Comparison of ENCODE assay signal across 20 cellular contexts in the genomic region with DNA sequence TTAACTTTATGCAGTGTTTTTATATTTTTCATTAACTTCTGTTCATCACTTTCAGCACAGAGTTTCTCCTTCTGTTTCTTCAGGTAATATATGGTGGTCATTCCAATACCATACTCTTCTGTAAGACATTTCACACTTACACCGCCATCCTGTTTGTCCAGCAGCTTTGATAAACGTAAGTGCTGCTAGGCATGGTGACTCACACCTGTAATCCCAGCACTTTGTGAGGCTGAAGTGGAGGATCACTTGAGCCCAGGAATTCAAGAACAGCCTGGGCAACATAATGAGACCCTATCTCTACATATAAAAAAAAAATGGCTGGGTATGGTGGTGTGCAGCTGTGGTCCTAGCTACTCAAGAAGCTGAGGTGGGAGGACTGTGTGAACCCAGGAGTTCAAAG. TPM values are rescaled to one million over a fixed set of nuclear protein-coding genes. Genes with fewer than 3 reads are reported as not detected.
DNase-seq lines count a peak whose midpoint lies in the region; ATAC-seq and TF ChIP-seq lines count a peak whose summit lies in the region.
"Had no signal": no experiment of that assay in that cellular context is flagged by ENCODE, and none has a peak within 500 bp of the region (broad histone marks: within the 10 kb centered on the region; RNA-seq: fewer than 3 reads in every experiment).

No MANE protein-coding gene starts in this region.

- H3K27ac ChIP-seq in trophoblast cell (ENCODE audit: low read depth, low read length): no peak overlapping the region
- H3K27ac ChIP-seq: BLaER1 treated with 17β-estradiol and CSF1 and Interleukin-3, amounts not matched to agents 10 nM and 100 nM; PC-9; RWPE1 had no signal

- H4K91ac ChIP-seq in trophoblast cell (ENCODE audit: low read depth, low read length): no peak overlapping the region

- H3K36me3 ChIP-seq in trophoblast cell (ENCODE audit: control insufficient read depth in 1 of 2, insufficient read depth in 2 of 2, low read length in 2 of 2) (peaks cover 7 to 17% of the 10 kb centered on the region in 2 experiments), HAP-1 (replicated peaks) (peaks cover 28% of the 10 kb centered on the region)

- no peak overlapping the region for H3K4ac ChIP-seq in trophoblast cell (ENCODE audit: low read depth, low read length)

- no peak overlapping the region for H3K9ac ChIP-seq in trophoblast cell (ENCODE audit: low read length)
- H3K9ac ChIP-seq: BLaER1 treated with 17β-estradiol and CSF1 and Interleukin-3, amounts not matched to agents 10 nM and 100 nM had no signal

- no peak overlapping the region for H4K8ac ChIP-seq in trophoblast cell (ENCODE audit: low read depth, low read length)

- H3K4me2 ChIP-seq in trophoblast cell (ENCODE audit: low read length): no peak overlapping the region
- H3K4me2 ChIP-seq: BLaER1 treated with 17β-estradiol and CSF1 and Interleukin-3, amounts not matched to agents 10 nM and 100 nM; PC-9 had no signal

- H2AK5ac ChIP-seq in trophoblast cell (ENCODE audit: low read length): no peak overlapping the region

- no peak overlapping the region for H3K18ac ChIP-seq in trophoblast cell (ENCODE audit: low read length)

- no peak overlapping the region for H2AFZ ChIP-seq in trophoblast cell (ENCODE audit: insufficient read depth, low read length, poor library complexity)
- H2AFZ ChIP-seq: PC-9 had no signal

- H3K79me1 ChIP-seq in trophoblast cell (ENCODE audit: low read length): no peaks in the 10 kb centered on the region

- H2BK12ac ChIP-seq in trophoblast cell (ENCODE audit: low read length): no peak overlapping the region

- H3K4me1 ChIP-seq in trophoblast cell (ENCODE audit: control insufficient read depth in 1 of 2, insufficient read depth in 2 of 2, low read length in 2 of 2) (peaks cover 0 to 3% of the 10 kb centered on the region in 2 experiments), HAP-1 (no peaks in the 10 kb centered on the region)
- H3K4me1 ChIP-seq: BLaER1 treated with 17β-estradiol and CSF1 and Interleukin-3, amounts not matched to agents 10 nM and 100 nM had no signal

- no peaks in the 10 kb centered on the region for H3K79me2 ChIP-seq in trophoblast cell (ENCODE audit: control insufficient read depth, insufficient read depth, low read length, poor library complexity)

- no peaks in the 10 kb centered on the region for H3K27me3 ChIP-seq in trophoblast cell (ENCODE audit: insufficient read depth, low read length)
- no peaks in the 10 kb centered on the region for H3K27me3 ChIP-seq in HAP-1 (ENCODE audit: low read depth)
- H3K27me3 ChIP-seq: BLaER1 treated with 17β-estradiol and CSF1 and Interleukin-3, amounts not matched to agents 10 nM and 100 nM had no signal

- H4K12ac ChIP-seq in trophoblast cell (ENCODE audit: low read depth, low read length): no peak overlapping the region

- in situ Hi-C loops in HAP-1 (cut with MboI; ENCODE audit: low sequenced_read_pairs): no loop called here

- no peak overlapping the region for H3K14ac ChIP-seq in trophoblast cell (ENCODE audit: low read length)

- no peak overlapping the region for H2BK120ac ChIP-seq in trophoblast cell (ENCODE audit: insufficient read depth, low read length, poor library complexity)

- H3K23ac ChIP-seq in trophoblast cell (ENCODE audit: low read length): no peak overlapping the region

- WGBS in trophoblast cell (ENCODE audit: extremely low coverage, insufficient coverage, insufficient read length): no CpG with 5 or more reads among the region's 2 CpGs

- DNase-seq in HT1080 (ENCODE audit: low read depth) (peak; percentile 2), amniotic epithelial cell (ENCODE audit: low read depth) (peak; percentile 52), erythroblast (lab: John Stamatoyannopoulos, UW) (peak; percentile 14 to 54), trophoblast cell (peak; percentile 19 to 30), nucleus accumbens (lab: John Stamatoyannopoulos, UW) (no peak), Right ventricle myocardium inferior (ENCODE audit: missing footprints) (no peak), HAP-1 (ENCODE audit: low spot score in 2 of 2) (no peak)
- DNase-seq: DND-41, GF-D8, HCEC 1CT, NCI-H1417, NCI-H187, NCI-H2107, NCI-H226, NCI-H524, NCI-H82, PC-9 had no signal

- no peak overlapping the region for H2BK5ac ChIP-seq in trophoblast cell (ENCODE audit: low read depth, low read length, poor library complexity)

- TF ChIP-seq POLR2A in erythroblast (IDR thresholded peaks at IDR 0.05; ENCODE audit: low read length): no peak

- H3K9me3 ChIP-seq in trophoblast cell (ENCODE audit: insufficient read depth, low read depth, low read length) (no peaks in the 10 kb centered on the region), HAP-1 (no peaks in the 10 kb centered on the region)
- H3K9me3 ChIP-seq: BLaER1 treated with 17β-estradiol and CSF1 and Interleukin-3, amounts not matched to agents 10 nM and 100 nM had no signal

- ATAC-seq in Right ventricle myocardium inferior: no peak
- no peak for ATAC-seq in HG03460 (IDR thresholded peaks at IDR 0.05; ENCODE audit: unreplicated experiment)

- H3K4me3 ChIP-seq in trophoblast cell (ENCODE audit: low read depth, low read length): no peak overlapping the region
- no peak overlapping the region for H3K4me3 ChIP-seq in HAP-1
- H3K4me3 ChIP-seq: BLaER1 treated with 17β-estradiol and CSF1 and Interleukin-3, amounts not matched to agents 10 nM and 100 nM; PC-9 had no signal

- intact Hi-C loops in Right ventricle myocardium inferior (cut with DNase I): no loop called here

RNA-seq across cellular contexts. Expression of a gene that starts 55.8 kb away (rescaled TPM):
- total RNA-seq in HT1080 (2014; rRNA removed; shearing (Covaris generic)): 42.2 and 56.1 TPM in 2 replicates
- 49.6 and 58.7 TPM in 2 replicates for polyA plus RNA-seq in HT1080 (2015; cell fraction: cytosol; rRNA removed)
- 33.4 and 35.0 TPM in 2 replicates for polyA plus RNA-seq in HT1080 (2015; cell fraction: nucleus; rRNA removed)
- polyA plus RNA-seq in trophoblast cell (2013): 41.3 and 45.6 TPM in 2 replicates
- 63.3 TPM for total RNA-seq in Right ventricle myocardium inferior

RNA-seq across cellular contexts. Expression of a gene that starts 55.9 kb away (rescaled TPM):
- 16.5 and 23.1 TPM in 2 replicates for total RNA-seq in HT1080 (2014; rRNA removed; shearing (Covaris generic))
- 18.8 and 24.1 TPM in 2 replicates for polyA plus RNA-seq in HT1080 (2015; cell fraction: cytosol; rRNA removed)
- polyA plus RNA-seq in HT1080 (2015; cell fraction: nucleus; rRNA removed): 22.8 and 24.9 TPM in 2 replicates
- polyA plus RNA-seq in trophoblast cell (2013): 21.5 and 22.2 TPM in 2 replicates
- total RNA-seq in Right ventricle myocardium inferior: 42.9 TPM

Comparison
In these comparisons a context has a peak if more than half of its experiments do, and no peak if none do; other contexts are left out.
1. DNase-seq: peak in HT1080 (single experiment), amniotic epithelial cell (single experiment), erythroblast (2 of 2) and trophoblast cell (2 of 2); none in nucleus accumbens (0 of 56), Right ventricle myocardium inferior (single experiment) and HAP-1 (0 of 2).